In the genomic region with DNA sequence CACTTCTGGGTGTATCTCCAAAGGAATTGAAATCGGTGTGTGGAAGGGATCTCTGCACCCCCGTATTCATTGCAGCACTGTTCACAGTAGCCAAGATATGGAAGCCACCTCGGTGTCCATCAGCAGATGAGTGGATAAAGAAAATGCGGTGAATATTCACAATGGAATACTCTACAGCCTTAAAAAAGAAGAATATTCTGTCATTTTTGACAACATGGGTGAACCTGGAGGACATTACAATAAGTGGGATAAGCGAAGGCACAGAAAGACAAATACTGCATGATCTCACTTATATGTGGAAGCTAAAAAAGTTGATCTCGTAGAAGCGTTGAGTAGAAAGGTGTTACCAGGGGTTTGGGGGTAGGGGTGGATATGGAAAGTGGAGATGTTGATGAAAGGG, we compare ENCODE assay signal across 20 cellular contexts.
"Had no signal": no experiment of that assay in that cellular context is flagged by ENCODE, and none has a peak within 500 bp of the region (broad histone marks: within the 10 kb centered on the region; RNA-seq: fewer than 3 reads in every experiment).

No MANE protein-coding gene starts in this region.

- H3K9ac ChIP-seq: parathyroid adenoma had no signal

- H3K9me3 Mint-ChIP-seq: natural killer cell; stimulated activated memory B cell treated with anti-CD40 and anti-IgM and Interleukin-4, amounts not matched to agents 10 μg/mL and 1 μg/mL and 100 μg/mL, for 72 hours had no signal

- H3K79me2 ChIP-seq: parathyroid adenoma had no signal

- H3K27me3 Mint-ChIP-seq: stimulated activated memory B cell treated with anti-CD40 and anti-IgM and Interleukin-4, amounts not matched to agents 10 μg/mL and 1 μg/mL and 100 μg/mL, for 72 hours had no signal

- H3K9me3 ChIP-seq: prostate gland, right atrium auricular region, thoracic aorta, tibial nerve, upper lobe of left lung had no signal

- H2AFZ ChIP-seq: parathyroid adenoma had no signal

- H3K4me3 Mint-ChIP-seq: natural killer cell; stimulated activated memory B cell treated with anti-CD40 and anti-IgM and Interleukin-4, amounts not matched to agents 10 μg/mL and 1 μg/mL and 100 μg/mL, for 72 hours had no signal

- H3K4me3 ChIP-seq: dorsolateral prefrontal cortex, prostate gland, right atrium auricular region, thoracic aorta, tibial nerve, upper lobe of left lung had no signal

- H3K4me1 ChIP-seq: parathyroid adenoma, prostate gland, right atrium auricular region, tibial nerve, upper lobe of left lung had no signal

- H3K27me3 ChIP-seq: dorsolateral prefrontal cortex, right atrium auricular region, tibial nerve, upper lobe of left lung had no signal

- H3K36me3 Mint-ChIP-seq: natural killer cell had no signal

- H3K36me3 ChIP-seq: prostate gland, right atrium auricular region, thoracic aorta had no signal

- DNase-seq: cerebellar nuclear complex; dorsolateral prefrontal cortex; effector CD4-positive, alpha-beta T cell; head of caudate nucleus; kidney; mammary epithelial cell; natural killer cell; occipital lobe; stimulated activated CD4-positive, alpha-beta T cell treated with anti-CD3 and anti-CD28 coated beads, Interleukin-4, amount 100 ng/mL, for 4 hours; stimulated activated naive CD8-positive, alpha-beta T cell treated with anti-CD3 and anti-CD28 coated beads, Interleukin-15, Interleukin-2, amounts not matched to agents 100 U/mL and 50 U/mL, for 24 hours; substantia nigra; upper lobe of left lung had no signal

- H3K27ac Mint-ChIP-seq: natural killer cell; stimulated activated memory B cell treated with anti-CD40 and anti-IgM and Interleukin-4, amounts not matched to agents 10 μg/mL and 1 μg/mL and 100 μg/mL, for 72 hours had no signal

- H3K27ac ChIP-seq: parathyroid adenoma, prostate gland, right atrium auricular region, thoracic aorta, tibial nerve, upper lobe of left lung had no signal

- ATAC-seq: left lobe of liver; natural killer cell; sciatic nerve; stimulated activated memory B cell treated with anti-CD40 and anti-IgM and Interleukin-4, amounts not matched to agents 10 μg/mL and 1 μg/mL and 100 μg/mL, for 72 hours; stimulated activated naive CD8-positive, alpha-beta T cell treated with anti-CD3 and anti-CD28 coated beads, Interleukin-15, Interleukin-2, amounts not matched to agents 100 U/mL and 50 U/mL, for 24 hours had no signal
